8 cellular contexts compared by ENCODE assay signal in the genomic region with DNA sequence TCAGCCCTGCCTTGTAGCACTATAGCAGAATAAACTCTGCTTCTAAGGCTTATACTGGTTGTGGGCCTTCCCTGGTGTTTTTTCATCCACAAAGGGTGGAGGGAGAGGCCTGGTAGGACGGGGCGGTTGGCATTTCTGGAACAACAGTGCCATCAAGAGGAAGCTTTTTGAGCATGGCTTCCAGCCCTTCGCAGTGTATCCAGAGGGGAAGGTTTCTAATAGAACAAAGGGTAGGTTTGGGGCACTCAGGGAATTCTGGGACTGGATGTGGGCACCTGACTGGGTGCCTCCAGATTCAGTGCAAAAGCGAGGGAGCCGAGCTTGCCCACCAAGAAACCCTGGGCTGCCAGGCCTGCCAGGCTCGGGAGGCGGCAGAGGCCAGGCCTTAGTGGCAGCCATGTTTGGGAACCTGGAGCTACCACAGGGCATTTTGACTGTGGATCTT.
DNase-seq lines count a peak whose midpoint lies in the region; ATAC-seq and TF ChIP-seq lines count a peak whose summit lies in the region.

No MANE protein-coding gene starts in this region.

- peak overlapping the region; percentile 68 for H3K4me2 ChIP-seq in BLaER1

- peak; percentile 44 for DNase-seq in NCI-H510A (lab: John Stamatoyannopoulos, UW)
- peak; percentile 3 for DNase-seq in choroid plexus epithelial cell (ENCODE audit: low read depth)
- DNase-seq in nephron progenitor cell, result no peak
- no peak for DNase-seq in DMS79 treated with DMSO at 0.1 percent for 48 hours (lab: John Stamatoyannopoulos, UW)
- DNase-seq in activated naive CD4-positive, alpha-beta T cell treated with anti-CD3 and anti-CD28 coated beads, Interleukin-2, amount 10 ng/mL, durations not matched to agents 7 days and 5 days, result no peak

- H3K9me3 Mint-ChIP-seq in nephron progenitor cell, result peaks cover 89% of the 10 kb centered on the region
- H3K9me3 Mint-ChIP-seq in activated naive CD4-positive, alpha-beta T cell treated with anti-CD3 and anti-CD28 coated beads, Interleukin-2, amount 10 ng/mL, durations not matched to agents 7 days and 5 days, result peaks cover 2% of the 10 kb centered on the region

- H3K27ac Mint-ChIP-seq in nephron progenitor cell, result peak overlapping the region; percentile 34
- no peak overlapping the region for H3K27ac Mint-ChIP-seq in activated naive CD4-positive, alpha-beta T cell treated with anti-CD3 and anti-CD28 coated beads, Interleukin-2, amount 10 ng/mL, durations not matched to agents 7 days and 5 days

- H3K4me1 Mint-ChIP-seq in nephron progenitor cell, result peaks cover 11% of the 10 kb centered on the region
- no peaks in the 10 kb centered on the region for H3K4me1 Mint-ChIP-seq in activated naive CD4-positive, alpha-beta T cell treated with anti-CD3 and anti-CD28 coated beads, Interleukin-2, amount 10 ng/mL, durations not matched to agents 7 days and 5 days

- H3K4me1 ChIP-seq in BLaER1, result peaks cover 30% of the 10 kb centered on the region

- no peaks in the 10 kb centered on the region for H4K20me1 ChIP-seq in BLaER1

- peaks cover 100% of the 10 kb centered on the region for H3K36me3 Mint-ChIP-seq in nephron progenitor cell (ENCODE audit: low read depth)
- no peaks in the 10 kb centered on the region for H3K36me3 Mint-ChIP-seq in activated naive CD4-positive, alpha-beta T cell treated with anti-CD3 and anti-CD28 coated beads, Interleukin-2, amount 10 ng/mL, durations not matched to agents 7 days and 5 days

- H3K27ac ChIP-seq in BLaER1, result peak overlapping the region; percentile 93

- H3K36me3 ChIP-seq in BLaER1, result no peaks in the 10 kb centered on the region

- TF ChIP-seq CTCF in choroid plexus epithelial cell (conservative IDR thresholded peaks at IDR 0.05; ENCODE audit: low read depth, low read length), result no peak
- TF ChIP-seq CTCF in nephron progenitor cell (IDR thresholded peaks at IDR 0.05), result no peak

- H3K27me3 Mint-ChIP-seq in nephron progenitor cell (ENCODE audit: low read depth, poor library complexity), result no peaks in the 10 kb centered on the region
- no peaks in the 10 kb centered on the region for H3K27me3 Mint-ChIP-seq in activated naive CD4-positive, alpha-beta T cell treated with anti-CD3 and anti-CD28 coated beads, Interleukin-2, amount 10 ng/mL, durations not matched to agents 7 days and 5 days

- peak; percentile 70 for ATAC-seq in GM18873 (IDR thresholded peaks at IDR 0.05; ENCODE audit: low FRiP score, unreplicated experiment)
- peak; percentile 74 for ATAC-seq in HG03175 (IDR thresholded peaks at IDR 0.05; ENCODE audit: unreplicated experiment)

- H3K27me3 ChIP-seq in BLaER1, result peaks cover 30% of the 10 kb centered on the region

- H3K9ac ChIP-seq in BLaER1, result peak overlapping the region; percentile 83

- CTCF ChIA-PET in activated naive CD4-positive, alpha-beta T cell treated with anti-CD3 and anti-CD28 coated beads, Interleukin-2, amount 10 ng/mL, durations not matched to agents 7 days and 5 days (lab: Charles Lee), result no interaction called here

- no peak overlapping the region for H3K4me3 Mint-ChIP-seq in nephron progenitor cell
- no peak overlapping the region for H3K4me3 Mint-ChIP-seq in activated naive CD4-positive, alpha-beta T cell treated with anti-CD3 and anti-CD28 coated beads, Interleukin-2, amount 10 ng/mL, durations not matched to agents 7 days and 5 days

- H3K4me3 ChIP-seq in BLaER1, result no peak overlapping the region; the same call in 1 of the 2 replicates
- no peak overlapping the region for H3K4me3 ChIP-seq in choroid plexus epithelial cell (ENCODE audit: low read depth, low read length)

- peaks cover 7% of the 10 kb centered on the region for H3K9me3 ChIP-seq in BLaER1

Comparison
In these comparisons a context has a peak if more than half of its experiments do, and no peak if none do; other contexts are left out.
1. DNase-seq: peak in NCI-H510A (single experiment) and choroid plexus epithelial cell (single experiment); none in nephron progenitor cell (single experiment), DMS79 treated with DMSO at 0.1 percent for 48 hours (single experiment) and activated naive CD4-positive, alpha-beta T cell treated with anti-CD3 and anti-CD28 coated beads, Interleukin-2, amount 10 ng/mL, durations not matched to agents 7 days and 5 days (single experiment).